Comparison of ENCODE assay signal across 9 cellular contexts in genomic region chr21:36917487-36918158, GRCh38. TPM values are rescaled to one million over a fixed set of nuclear protein-coding genes. Genes with fewer than 3 reads are reported as not detected.
DNase-seq lines count a peak whose midpoint lies in the region; ATAC-seq, FAIRE-seq and TF ChIP-seq lines count a peak whose summit lies in the region.
"Had no signal": no experiment of that assay in that cellular context is flagged by ENCODE, and none has a peak within 500 bp of the region (broad histone marks: within the 10 kb centered on the region; RNA-seq: fewer than 3 reads in every experiment).

No MANE protein-coding gene starts in this region.

- WGBS in heart left ventricle, 4 donors: 27 to 53% (median 35%) methylated on average over 8 of the region's 8 CpGs
- 48 to 73% (median 59%) methylated on average over 8 of the region's 8 CpGs for WGBS in small intestine, 3 donors

- TF ChIP-seq CTCF in heart left ventricle (IDR thresholded peaks at IDR 0.05): peak; percentile 23 to 68 (median 53)

- no peak overlapping the region for H3K4me3 ChIP-seq in heart left ventricle
- H3K4me3 ChIP-seq in small intestine (ENCODE audit: low read depth in 1 of 2, low read length in 2 of 2): no peak overlapping the region

- no peak for TF ChIP-seq POLR2A in heart left ventricle (IDR thresholded peaks at IDR 0.05)

- no peak overlapping the region for H3K4me3 Mint-ChIP-seq in activated CD8-positive, alpha-beta memory T cell treated with anti-CD3 and anti-CD28 coated beads, Interleukin-2, amount 10 ng/mL, durations not matched to agents 7 days and 5 days

- H3K36me3 Mint-ChIP-seq in activated CD8-positive, alpha-beta memory T cell treated with anti-CD3 and anti-CD28 coated beads, Interleukin-2, amount 10 ng/mL, durations not matched to agents 7 days and 5 days: no peaks in the 10 kb centered on the region

- peaks cover 9% of the 10 kb centered on the region for H3K4me1 Mint-ChIP-seq in activated CD8-positive, alpha-beta memory T cell treated with anti-CD3 and anti-CD28 coated beads, Interleukin-2, amount 10 ng/mL, durations not matched to agents 7 days and 5 days

- peaks cover 0 to 15% (median 0%) of the 10 kb centered on the region in 12 donors for H3K4me1 ChIP-seq in heart left ventricle
- H3K4me1 ChIP-seq in small intestine (ENCODE audit: control insufficient read depth in 2 of 2, insufficient read depth in 1 of 2, low read depth in 1 of 2, low read length in 1 of 2): peaks cover 0 to 3% of the 10 kb centered on the region in 2 donors

- H3K9me3 ChIP-seq in heart left ventricle (no peaks in the 10 kb centered on the region), small intestine (ENCODE audit: control insufficient read depth, low read depth) (no peaks in the 10 kb centered on the region)

- CTCF ChIA-PET in activated CD8-positive, alpha-beta memory T cell treated with anti-CD3 and anti-CD28 coated beads, Interleukin-2, amount 10 ng/mL, durations not matched to agents 7 days and 5 days (lab: Charles Lee): interaction anchor here (0.6 to 1.7 kb wide), 4 partner anchors 9 to 413 kb away, joined by 3 to 9 read pairs (median 5); no protein-coding TSS in a partner anchor

- DNase-seq in DMS 273 (lab: John Stamatoyannopoulos, UW; ENCODE audit: unreplicated experiment): peak; percentile 42
- DNase-seq in DMS 273 treated with DMSO at 0.1 percent for 48 hours (lab: John Stamatoyannopoulos, UW): no peak
- DNase-seq in heart left ventricle: peak in 1 of 5 donors; percentile 30
- DNase-seq in small intestine: peak; percentile 34
- no peak for DNase-seq in activated CD4-positive, alpha-beta T cell treated with anti-CD3 and anti-CD28 coated beads, Interleukin-2, amount 50 U/mL, for 4 hours
- no peak for DNase-seq in activated CD8-positive, alpha-beta memory T cell treated with anti-CD3 and anti-CD28 coated beads, Interleukin-2, amount 10 ng/mL, durations not matched to agents 7 days and 5 days

- FAIRE-seq in TTC549 (lab: Jason Lieb, UNC) (peak; percentile 57), small intestine (lab: Jason Lieb, UNC) (no peak)
- FAIRE-seq: A204.1 had no signal

- H3K27ac ChIP-seq in heart left ventricle (no peak overlapping the region), small intestine (ENCODE audit: low read depth in 1 of 2, low read length in 1 of 2) (no peak overlapping the region)

- peak in 3 of 4 donors; percentile 52 to 72 (median 62) for ATAC-seq in heart left ventricle
- no peak for ATAC-seq in GM18517 (IDR thresholded peaks at IDR 0.05; ENCODE audit: unreplicated experiment)
- ATAC-seq in activated CD8-positive, alpha-beta memory T cell treated with anti-CD3 and anti-CD28 coated beads, Interleukin-2, amount 10 ng/mL, durations not matched to agents 7 days and 5 days: no peak

- intact Hi-C loops in heart left ventricle (cut with DNase I): loop anchor here in 7 of 10 donors (5.0 to 10.0 kb wide), 4 partner anchors 60 to 170 kb away; no protein-coding TSS in a partner anchor

- H3K27me3 Mint-ChIP-seq in activated CD8-positive, alpha-beta memory T cell treated with anti-CD3 and anti-CD28 coated beads, Interleukin-2, amount 10 ng/mL, durations not matched to agents 7 days and 5 days: no peaks in the 10 kb centered on the region

- no peaks in the 10 kb centered on the region for H3K9me3 Mint-ChIP-seq in activated CD8-positive, alpha-beta memory T cell treated with anti-CD3 and anti-CD28 coated beads, Interleukin-2, amount 10 ng/mL, durations not matched to agents 7 days and 5 days (ENCODE audit: low read depth)

- H3K36me3 ChIP-seq in heart left ventricle: no peaks in the 10 kb centered on the region
- H3K36me3 ChIP-seq in small intestine (ENCODE audit: control insufficient read depth in 2 of 2, insufficient read depth in 2 of 2, low read length in 2 of 2): peaks cover 0 to 2% of the 10 kb centered on the region in 2 donors

- H3K27ac Mint-ChIP-seq in activated CD8-positive, alpha-beta memory T cell treated with anti-CD3 and anti-CD28 coated beads, Interleukin-2, amount 10 ng/mL, durations not matched to agents 7 days and 5 days: no peak overlapping the region

- H3K27me3 ChIP-seq in heart left ventricle: no peaks in the 10 kb centered on the region
- H3K27me3 ChIP-seq in small intestine (ENCODE audit: control insufficient read depth in 2 of 2, insufficient read depth in 2 of 2, low read length in 2 of 2): no peaks in the 10 kb centered on the region

RNA-seq across cellular contexts. Expression of gene HLCS, which starts 48.8 kb away (rescaled TPM):
- 10 to 100 TPM in 2 of 9 donors, 1 to 10 TPM in 7; 5.3 to 15.2 (median 7.1) TPM for total RNA-seq in heart left ventricle
- polyA plus RNA-seq in heart left ventricle (1 to 10 TPM; 1.8 to 4.9 TPM), small intestine (1 to 10 TPM; 2.7 to 6.8 (median 2.9) TPM)
- 10 to 100 TPM; 14.2 to 16.2 TPM for total RNA-seq in activated CD8-positive, alpha-beta memory T cell treated with anti-CD3 and anti-CD28 coated beads, Interleukin-2, amount 10 ng/mL, durations not matched to agents 7 days and 5 days

Comparison
In these comparisons a context has a peak if more than half of its experiments do, and no peak if none do; other contexts are left out.
1. DNase-seq: peak in DMS 273 (single experiment) and small intestine (single experiment); none in DMS 273 treated with DMSO at 0.1 percent for 48 hours (single experiment), activated CD4-positive, alpha-beta T cell treated with anti-CD3 and anti-CD28 coated beads, Interleukin-2, amount 50 U/mL, for 4 hours (0 of 2) and activated CD8-positive, alpha-beta memory T cell treated with anti-CD3 and anti-CD28 coated beads, Interleukin-2, amount 10 ng/mL, durations not matched to agents 7 days and 5 days (single experiment).
2. ATAC-seq: peak in heart left ventricle (3 of 4); none in GM18517 (single experiment) and activated CD8-positive, alpha-beta memory T cell treated with anti-CD3 and anti-CD28 coated beads, Interleukin-2, amount 10 ng/mL, durations not matched to agents 7 days and 5 days (single experiment).